2 cellular contexts compared by ENCODE assay signal in the genomic region with DNA sequence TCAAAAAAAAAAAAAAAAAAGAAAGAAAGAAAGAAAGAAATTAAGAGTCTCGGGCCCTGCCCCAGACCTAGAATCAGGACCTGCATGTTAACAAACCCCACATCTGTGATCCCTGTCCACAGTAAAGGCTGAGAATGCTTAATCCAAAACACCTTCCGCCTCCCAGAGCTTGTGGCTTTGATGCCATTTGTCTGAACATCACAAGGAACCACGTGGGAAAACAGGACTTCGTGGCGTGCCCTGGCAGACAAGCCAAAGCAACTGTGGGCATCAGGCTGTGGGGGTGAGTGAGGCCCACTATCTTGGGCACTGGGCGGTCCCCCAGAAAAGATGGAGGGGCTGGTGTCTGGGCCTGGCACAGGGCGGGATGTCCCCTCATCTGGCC.
TF ChIP-seq lines count a peak whose summit lies in the region.

No MANE protein-coding gene starts in this region.

TF ChIP-seq in SK-N-SH, 30 proteins besides CTCF, POLR2A, EP300 and RAD21 (continued from another document):
- TF ChIP-seq, protein P1, sequence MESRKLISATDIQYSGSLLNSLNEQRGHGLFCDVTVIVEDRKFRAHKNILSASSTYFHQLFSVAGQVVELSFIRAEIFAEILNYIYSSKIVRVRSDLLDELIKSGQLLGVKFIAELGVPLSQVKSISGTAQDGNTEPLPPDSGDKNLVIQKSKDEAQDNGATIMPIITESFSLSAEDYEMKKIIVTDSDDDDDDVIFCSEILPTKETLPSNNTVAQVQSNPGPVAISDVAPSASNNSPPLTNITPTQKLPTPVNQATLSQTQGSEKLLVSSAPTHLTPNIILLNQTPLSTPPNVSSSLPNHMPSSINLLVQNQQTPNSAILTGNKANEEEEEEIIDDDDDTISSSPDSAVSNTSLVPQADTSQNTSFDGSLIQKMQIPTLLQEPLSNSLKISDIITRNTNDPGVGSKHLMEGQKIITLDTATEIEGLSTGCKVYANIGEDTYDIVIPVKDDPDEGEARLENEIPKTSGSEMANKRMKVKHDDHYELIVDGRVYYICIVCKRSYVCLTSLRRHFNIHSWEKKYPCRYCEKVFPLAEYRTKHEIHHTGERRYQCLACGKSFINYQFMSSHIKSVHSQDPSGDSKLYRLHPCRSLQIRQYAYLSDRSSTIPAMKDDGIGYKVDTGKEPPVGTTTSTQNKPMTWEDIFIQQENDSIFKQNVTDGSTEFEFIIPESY (IDR thresholded peaks at IDR 0.05; ENCODE audit: borderline replicate concordance, low read depth), result no peak
- TF ChIP-seq SMC3 (IDR thresholded peaks at IDR 0.05; ENCODE audit: low read depth, low read length) (no peak), RCOR1 (IDR thresholded peaks at IDR 0.05; ENCODE audit: low read length) (no peak), NRF1 (IDR thresholded peaks at IDR 0.05; ENCODE audit: low read depth, low read length) (no peak), TCF12 (IDR thresholded peaks at IDR 0.05) (no peak), CHD2 (IDR thresholded peaks at IDR 0.05; ENCODE audit: low read length, partially characterized antibody) (no peak), RFX5 (IDR thresholded peaks at IDR 0.05; ENCODE audit: low read length) (no peak)
- TF ChIP-seq, protein P2, sequence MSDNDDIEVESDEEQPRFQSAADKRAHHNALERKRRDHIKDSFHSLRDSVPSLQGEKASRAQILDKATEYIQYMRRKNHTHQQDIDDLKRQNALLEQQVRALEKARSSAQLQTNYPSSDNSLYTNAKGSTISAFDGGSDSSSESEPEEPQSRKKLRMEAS (IDR thresholded peaks at IDR 0.05; ENCODE audit: low read depth), result no peak
- TF ChIP-seq, protein P3, sequence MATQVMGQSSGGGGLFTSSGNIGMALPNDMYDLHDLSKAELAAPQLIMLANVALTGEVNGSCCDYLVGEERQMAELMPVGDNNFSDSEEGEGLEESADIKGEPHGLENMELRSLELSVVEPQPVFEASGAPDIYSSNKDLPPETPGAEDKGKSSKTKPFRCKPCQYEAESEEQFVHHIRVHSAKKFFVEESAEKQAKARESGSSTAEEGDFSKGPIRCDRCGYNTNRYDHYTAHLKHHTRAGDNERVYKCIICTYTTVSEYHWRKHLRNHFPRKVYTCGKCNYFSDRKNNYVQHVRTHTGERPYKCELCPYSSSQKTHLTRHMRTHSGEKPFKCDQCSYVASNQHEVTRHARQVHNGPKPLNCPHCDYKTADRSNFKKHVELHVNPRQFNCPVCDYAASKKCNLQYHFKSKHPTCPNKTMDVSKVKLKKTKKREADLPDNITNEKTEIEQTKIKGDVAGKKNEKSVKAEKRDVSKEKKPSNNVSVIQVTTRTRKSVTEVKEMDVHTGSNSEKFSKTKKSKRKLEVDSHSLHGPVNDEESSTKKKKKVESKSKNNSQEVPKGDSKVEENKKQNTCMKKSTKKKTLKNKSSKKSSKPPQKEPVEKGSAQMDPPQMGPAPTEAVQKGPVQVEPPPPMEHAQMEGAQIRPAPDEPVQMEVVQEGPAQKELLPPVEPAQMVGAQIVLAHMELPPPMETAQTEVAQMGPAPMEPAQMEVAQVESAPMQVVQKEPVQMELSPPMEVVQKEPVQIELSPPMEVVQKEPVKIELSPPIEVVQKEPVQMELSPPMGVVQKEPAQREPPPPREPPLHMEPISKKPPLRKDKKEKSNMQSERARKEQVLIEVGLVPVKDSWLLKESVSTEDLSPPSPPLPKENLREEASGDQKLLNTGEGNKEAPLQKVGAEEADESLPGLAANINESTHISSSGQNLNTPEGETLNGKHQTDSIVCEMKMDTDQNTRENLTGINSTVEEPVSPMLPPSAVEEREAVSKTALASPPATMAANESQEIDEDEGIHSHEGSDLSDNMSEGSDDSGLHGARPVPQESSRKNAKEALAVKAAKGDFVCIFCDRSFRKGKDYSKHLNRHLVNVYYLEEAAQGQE (IDR thresholded peaks at IDR 0.05; ENCODE audit: low read depth, low read length), result no peak

TF ChIP-seq in SK-N-SH treated with all-trans-retinoic acid at 6 μM for 48 hours, 23 proteins besides CTCF, POLR2A, EP300 and RAD21 (continued from another document):
- TF ChIP-seq, protein P4, sequence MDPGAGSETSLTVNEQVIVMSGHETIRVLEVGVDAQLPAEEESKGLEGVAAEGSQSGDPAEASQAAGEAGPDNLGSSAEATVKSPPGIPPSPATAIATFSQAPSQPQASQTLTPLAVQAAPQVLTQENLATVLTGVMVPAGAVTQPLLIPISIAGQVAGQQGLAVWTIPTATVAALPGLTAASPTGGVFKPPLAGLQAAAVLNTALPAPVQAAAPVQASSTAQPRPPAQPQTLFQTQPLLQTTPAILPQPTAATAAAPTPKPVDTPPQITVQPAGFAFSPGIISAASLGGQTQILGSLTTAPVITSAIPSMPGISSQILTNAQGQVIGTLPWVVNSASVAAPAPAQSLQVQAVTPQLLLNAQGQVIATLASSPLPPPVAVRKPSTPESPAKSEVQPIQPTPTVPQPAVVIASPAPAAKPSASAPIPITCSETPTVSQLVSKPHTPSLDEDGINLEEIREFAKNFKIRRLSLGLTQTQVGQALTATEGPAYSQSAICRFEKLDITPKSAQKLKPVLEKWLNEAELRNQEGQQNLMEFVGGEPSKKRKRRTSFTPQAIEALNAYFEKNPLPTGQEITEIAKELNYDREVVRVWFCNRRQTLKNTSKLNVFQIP (CRISPR knock-in tag; IDR thresholded peaks at IDR 0.05; ENCODE audit: borderline replicate concordance, low read depth), result no peak
- TF ChIP-seq GLIS3 (CRISPR knock-in tag; IDR thresholded peaks at IDR 0.05) (no peak), SNAI2 (CRISPR knock-in tag; IDR thresholded peaks at IDR 0.05) (no peak), RARB (CRISPR knock-in tag; IDR thresholded peaks at IDR 0.05) (no peak), ISL1 (CRISPR knock-in tag; IDR thresholded peaks at IDR 0.05) (no peak), ARNTL (CRISPR knock-in tag; IDR thresholded peaks at IDR 0.05; ENCODE audit: borderline replicate concordance, low read depth) (no peak)
